ENCODE assay signal across 7 cellular contexts in genomic region chr5:181217111-181217804, GRCh38. TPM values are rescaled to one million over a fixed set of nuclear protein-coding genes. Genes with fewer than 3 reads are reported as not detected.
DNase-seq lines count a peak whose midpoint lies in the region; ATAC-seq and TF ChIP-seq lines count a peak whose summit lies in the region.

No MANE protein-coding gene starts in this region.

- H4K20me1 ChIP-seq in Karpas-422 (ENCODE audit: insufficient read depth, low read depth, low read length): no peaks in the 10 kb centered on the region

- H3K9ac ChIP-seq in Karpas-422 (ENCODE audit: low read length) (peak overlapping the region; percentile 66), rectal smooth muscle tissue (ENCODE audit: low read length) (no peak overlapping the region)

- H3K9me3 ChIP-seq in Karpas-422 (ENCODE audit: low read length): no peaks in the 10 kb centered on the region
- no peaks in the 10 kb centered on the region for H3K9me3 ChIP-seq in cardiac muscle cell (ENCODE audit: low read depth)

- H3K4me2 ChIP-seq in Karpas-422 (ENCODE audit: low read depth, low read length, poor library complexity, severe bottlenecking): peak overlapping the region; percentile 95

- DNase-seq in Karpas-422 (peak; percentile 88), cardiac muscle cell (ENCODE audit: low read depth in 1 of 2, low spot score in 1 of 2) (peak; percentile 68), pons (ENCODE audit: low spot score) (no peak)
- DNase-seq in activated T-helper 9 cell treated with anti-CD3 and anti-CD28 coated beads, Interleukin-2, amount 50 U/mL, for 16 hours (ENCODE audit: low read depth): peak; percentile 45
- DNase-seq in stimulated activated naive CD4-positive, alpha-beta T cell treated with Interleukin-2 at 50 U/mL for 16 hours (lab: John Stamatoyannopoulos, UW): no peak

- H3K27me3 ChIP-seq in Karpas-422 (ENCODE audit: low read length) (no peaks in the 10 kb centered on the region), cardiac muscle cell (peaks cover 26% of the 10 kb centered on the region), rectal smooth muscle tissue (ENCODE audit: control insufficient read depth, insufficient read depth, low read length) (no peaks in the 10 kb centered on the region)

- H3K4me3 ChIP-seq in Karpas-422 (ENCODE audit: low read length) (peak overlapping the region; percentile 66), cardiac muscle cell (peak overlapping the region; percentile 28), rectal smooth muscle tissue (ENCODE audit: low read length) (peak overlapping the region; percentile 66)

- H2AFZ ChIP-seq in Karpas-422 (ENCODE audit: low read length): peak overlapping the region; percentile 88

- TF ChIP-seq CTCF in cardiac muscle cell (IDR thresholded peaks at IDR 0.05; ENCODE audit: low read depth, low read length): no peak

- peak overlapping the region; percentile 33 for H3K27ac ChIP-seq in Karpas-422 (ENCODE audit: low read length)
- H3K27ac ChIP-seq in cardiac muscle cell: no peak overlapping the region
- no peak overlapping the region for H3K27ac ChIP-seq in rectal smooth muscle tissue (ENCODE audit: low read depth, low read length)

- H3K9me2 ChIP-seq in Karpas-422 (replicated peaks; ENCODE audit: insufficient read depth, low read length): no peaks in the 10 kb centered on the region

- H3K36me3 ChIP-seq in Karpas-422 (ENCODE audit: insufficient read depth, low read length): no peaks in the 10 kb centered on the region
- no peaks in the 10 kb centered on the region for H3K36me3 ChIP-seq in cardiac muscle cell
- H3K36me3 ChIP-seq in rectal smooth muscle tissue (ENCODE audit: control insufficient read depth, insufficient read depth, low read length): no peaks in the 10 kb centered on the region

- H3K4me1 ChIP-seq in Karpas-422 (ENCODE audit: low read length) (peaks cover 37% of the 10 kb centered on the region), cardiac muscle cell (ENCODE audit: low read depth) (no peaks in the 10 kb centered on the region), rectal smooth muscle tissue (ENCODE audit: control insufficient read depth, insufficient read depth, low read length) (peaks cover 5% of the 10 kb centered on the region)

- peak; percentile 20 for ATAC-seq in GM19455 (IDR thresholded peaks at IDR 0.05; ENCODE audit: unreplicated experiment)

- no peaks in the 10 kb centered on the region for H3K79me2 ChIP-seq in Karpas-422 (ENCODE audit: low read length)

RNA-seq across cellular contexts. Expression of gene TRIM41, which starts 5.8 kb away (rescaled TPM):
- total RNA-seq in Karpas-422 (2014; rRNA removed; shearing (Covaris generic); ENCODE audit: low replicate concordance): 23.6 and 46.2 TPM in 2 replicates
- 29.4 and 30.1 TPM in 2 replicates for total RNA-seq in cardiac muscle cell
- polyA plus RNA-seq in cardiac muscle cell: 3.4 and 5.4 TPM in 2 replicates

RNA-seq across cellular contexts. Expression of gene TRIM7, which starts 12.3 kb away (rescaled TPM):
- total RNA-seq in Karpas-422 (2014; rRNA removed; shearing (Covaris generic); ENCODE audit: low replicate concordance): 2.0 TPM in 1 of 2 replicates, not detected in the other
- 0.39 TPM in 1 of 2 replicates, not detected in the other for total RNA-seq in cardiac muscle cell
- polyA plus RNA-seq in cardiac muscle cell: 0.11 and 0.20 TPM in 2 replicates

RNA-seq across cellular contexts. Expression of gene RACK1, which starts 26.4 kb away (rescaled TPM):
- total RNA-seq in Karpas-422 (2014; rRNA removed; shearing (Covaris generic); ENCODE audit: low replicate concordance): 7,026 and 7,196 TPM in 2 replicates
- total RNA-seq in cardiac muscle cell: 2,235 and 2,267 TPM in 2 replicates
- polyA plus RNA-seq in cardiac muscle cell: 803 and 899 TPM in 2 replicates

RNA-seq across cellular contexts. Expression of gene TRIM52, which starts 43.7 kb away (rescaled TPM):
- total RNA-seq in Karpas-422 (2014; rRNA removed; shearing (Covaris generic); ENCODE audit: low replicate concordance): 18.7 and 21.8 TPM in 2 replicates
- 10.4 and 12.3 TPM in 2 replicates for total RNA-seq in cardiac muscle cell
- 9.5 and 10.5 TPM in 2 replicates for polyA plus RNA-seq in cardiac muscle cell

Comparison
In these comparisons a context has a peak if more than half of its experiments do, and no peak if none do; other contexts are left out.
1. DNase-seq: peak in Karpas-422 (single experiment), activated T-helper 9 cell treated with anti-CD3 and anti-CD28 coated beads, Interleukin-2, amount 50 U/mL, for 16 hours (single experiment) and cardiac muscle cell (2 of 2); none in stimulated activated naive CD4-positive, alpha-beta T cell treated with Interleukin-2 at 50 U/mL for 16 hours (single experiment) and pons (single experiment).
2. Peak in every context shown above with its lines, with median percentiles within 50 percentile points of each other: H3K4me3 ChIP-seq.